8 cellular contexts compared by ENCODE assay signal in the genomic region with DNA sequence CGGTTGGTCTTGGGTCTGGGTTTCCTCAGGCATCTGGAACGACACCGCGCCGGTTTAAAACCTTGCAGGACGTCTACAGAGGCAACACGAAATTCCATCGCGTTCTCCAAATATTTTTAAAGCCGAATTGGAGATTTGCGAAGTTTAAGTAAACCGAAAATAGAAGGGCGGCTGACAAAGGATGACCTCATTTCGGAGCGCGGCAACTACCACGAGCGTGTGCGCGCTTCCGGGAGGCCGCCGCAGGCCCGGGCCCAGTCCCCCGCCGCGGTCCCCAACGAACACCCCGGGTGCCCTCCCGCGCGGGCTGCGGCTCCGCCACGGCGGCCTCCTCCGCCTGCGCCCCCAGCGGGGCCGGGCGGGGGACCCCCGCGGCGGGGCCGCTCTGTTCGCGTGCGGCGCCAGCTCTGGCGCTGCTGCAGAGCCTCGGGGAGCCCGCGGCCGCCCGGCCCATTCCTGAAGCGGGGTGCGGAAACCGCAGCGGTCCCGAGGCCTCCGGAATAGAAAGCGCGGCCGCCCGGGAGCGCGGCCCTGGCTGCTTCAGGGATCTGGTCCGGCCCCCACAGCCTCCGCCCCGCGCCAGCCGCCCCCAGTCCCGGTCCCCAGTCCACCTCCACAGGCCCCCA. TPM values are rescaled to one million over a fixed set of nuclear protein-coding genes. Genes with fewer than 3 reads are reported as not detected.
DNase-seq lines count a peak whose midpoint lies in the region; ATAC-seq, FAIRE-seq and TF ChIP-seq lines count a peak whose summit lies in the region.

No MANE protein-coding gene starts in this region.

- WGBS in GM12878 (ENCODE audit: insufficient coverage, insufficient replicate concordance, low lambda C conversion rate, missing lambda C conversion rate), result 1% methylated on average over 28 of the region's 73 CpGs

- H3K4me3 ChIP-seq in AG09309 (ENCODE audit: control insufficient read depth, low read depth, low read length) (peak overlapping the region; percentile 57), SU-DHL-6 (ENCODE audit: insufficient read depth, low read length, poor library complexity, severe bottlenecking) (peak overlapping the region; percentile 99), GM12878 (peak overlapping the region; percentile 77), iPS-20b (ENCODE audit: low read length) (peak overlapping the region; percentile 97)

- RAD21 ChIA-PET in GM12878 (lab: Charles Lee; ENCODE audit: unreplicated experiment), result interaction anchor here (0.6 kb wide), 1 partner anchor 17 kb away, joined by 3 read pairs; no protein-coding TSS in a partner anchor

- peaks cover 34% of the 10 kb centered on the region for H3F3A ChIP-seq in SU-DHL-6 (ENCODE audit: insufficient read depth)

- H3K36me3 ChIP-seq in SU-DHL-6 (ENCODE audit: low read length) (peaks cover 44% of the 10 kb centered on the region), GM12878 (ENCODE audit: control insufficient read depth in 2 of 2, insufficient read depth in 2 of 2, low read length in 1 of 2) (peaks cover 10 to 37% of the 10 kb centered on the region in 2 experiments), iPS-20b (ENCODE audit: insufficient read depth, low read depth, low read length) (peaks cover 48% of the 10 kb centered on the region)

- SMC1A ChIA-PET in GM12878 (lab: Charles Lee; ENCODE audit: uncharacterized antibody, unreplicated experiment), result interaction anchor here (0.6 to 1.2 kb wide), 3 partner anchors 10 to 277 kb away, joined by 3 to 4 read pairs (median 3); no protein-coding TSS in a partner anchor

- no TSS peak for BruUV-seq in GM12878 (replicated peaks; lab: Mats Ljungman, UMichigan)

- H2AFZ ChIP-seq in SU-DHL-6 (ENCODE audit: low read depth, low read length, severe bottlenecking) (no peak overlapping the region), GM12878 (ENCODE audit: control insufficient read depth, low read depth, low read length) (0 out of 2 replicates have a peak overlapping the region, but pooled peaks have one; percentile 29)

- no peaks in the 10 kb centered on the region for H3K27me3 ChIP-seq in SU-DHL-6 (ENCODE audit: low read length)
- no peaks in the 10 kb centered on the region for H3K27me3 ChIP-seq in GM12878 (replicated peaks in 1 of 2; ENCODE audit: control insufficient read depth in 2 of 2, insufficient read depth in 2 of 2, low read length in 1 of 2)
- H3K27me3 ChIP-seq in iPS-20b (ENCODE audit: insufficient read depth, low read length), result no peaks in the 10 kb centered on the region

- no peaks in the 10 kb centered on the region for H3K9me2 ChIP-seq in SU-DHL-6 (replicated peaks; ENCODE audit: insufficient read depth, low read length)

- H3K4me1 ChIP-seq in GM12878 (ENCODE audit: control insufficient read depth, insufficient read depth, low read length) (peaks cover 9% of the 10 kb centered on the region), iPS-20b (ENCODE audit: insufficient read depth, low read length) (peaks cover 10% of the 10 kb centered on the region)

- H3K27ac ChIP-seq in SU-DHL-6 (ENCODE audit: low read depth, low read length) (peak overlapping the region; percentile 84), GM12878 (ENCODE audit: control insufficient read depth, insufficient read depth) (peak overlapping the region; percentile 95), iPS-20b (ENCODE audit: low read length) (no peak overlapping the region)

- CTCF ChIA-PET in GM12878 (lab: Yijun Ruan, JAX), result interaction anchor here (1.6 kb wide), 1 partner anchor 11 kb away, joined by 4 read pairs; no protein-coding TSS in a partner anchor

- TF ChIP-seq POLR2A in GM12878 (IDR thresholded peaks at IDR 0.05; ENCODE audit: low read depth, low read length), result peak; percentile 52; the same call in 1 of the 2 replicates

- H3K9me3 ChIP-seq in SU-DHL-6 (ENCODE audit: insufficient read depth, low read length), result no peaks in the 10 kb centered on the region
- no peaks in the 10 kb centered on the region for H3K9me3 ChIP-seq in GM12878 (replicated peaks; ENCODE audit: control insufficient read depth, insufficient read depth, low read length)
- H3K9me3 ChIP-seq in iPS-20b (ENCODE audit: insufficient read depth, low read depth, low read length), result no peaks in the 10 kb centered on the region

- no peak for TF ChIP-seq CTCF in AG09309 (IDR thresholded peaks at IDR 0.05; ENCODE audit: control insufficient read depth, insufficient read depth, low read depth, low read length, missing control alignments)
- no peak for TF ChIP-seq CTCF in SU-DHL-6 (IDR thresholded peaks at IDR 0.05; ENCODE audit: insufficient read depth, low read length, poor library complexity, severe bottlenecking)
- no peak for TF ChIP-seq CTCF in GM12878 (IDR thresholded peaks at IDR 0.05 in 2 of 3, conservative IDR thresholded peaks at IDR 0.05 in 1 of 3; ENCODE audit: control insufficient read depth in 2 of 3, extremely low read depth in 1 of 3, insufficient read depth in 1 of 3, low read depth in 3 of 3, low read length in 3 of 3)

- peaks cover 28% of the 10 kb centered on the region; the same call in 1 of the 2 replicates for H4K20me1 ChIP-seq in SU-DHL-6 (ENCODE audit: low read depth, low read length)
- H4K20me1 ChIP-seq in GM12878 (ENCODE audit: control insufficient read depth, insufficient read depth), result peaks cover 5% of the 10 kb centered on the region

- peak overlapping the region; percentile 97 for H3K4me2 ChIP-seq in SU-DHL-6 (ENCODE audit: low read depth, low read length, poor library complexity, severe bottlenecking)
- H3K4me2 ChIP-seq in GM12878 (ENCODE audit: control insufficient read depth, insufficient read depth), result peak overlapping the region; percentile 94; the same call in 1 of the 2 replicates

- DNase-seq in AG09309 (ENCODE audit: low read depth) (no peak), GM12878 (ENCODE audit: low read depth, low spot score) (no peak), occipital lobe (lab: John Stamatoyannopoulos, UW) (no peak)
- peak; percentile 24 to 27 for DNase-seq in stimulated activated CD4-positive, alpha-beta T cell treated with anti-CD3 and anti-CD28 coated beads, Interleukin-12 subunit alpha, Interleukin-12 subunit beta, amount 100 ng/mL, for 24 hours (ENCODE audit: low read depth in 2 of 2)

- POLR2A ChIA-PET in GM12878 (lab: Charles Lee), result interaction anchor here (0.6 to 1.0 kb wide), 2 partner anchors 83 to 1373 kb away, joined by 3 to 4 read pairs; no protein-coding TSS in a partner anchor

- peak overlapping the region; percentile 90 for H3K9ac ChIP-seq in SU-DHL-6 (ENCODE audit: low read length)
- peak overlapping the region; percentile 94 for H3K9ac ChIP-seq in GM12878 (ENCODE audit: control insufficient read depth, insufficient read depth, low read length)
- peak overlapping the region; percentile 98 for H3K9ac ChIP-seq in iPS-20b (ENCODE audit: low read depth, low read length)

- no peak for TF ChIP-seq EP300 in GM12878 (IDR thresholded peaks at IDR 0.05; ENCODE audit: borderline replicate concordance in 1 of 2, control insufficient read depth in 1 of 2, low read depth in 2 of 2, low read length in 2 of 2)

- in situ Hi-C loops in GM12878 (cut with MboI), result no loop called here

- H3K79me2 ChIP-seq in SU-DHL-6 (ENCODE audit: insufficient read depth, low read length) (peaks cover 41% of the 10 kb centered on the region), GM12878 (ENCODE audit: control insufficient read depth, insufficient read depth, low read length) (peaks cover 57% of the 10 kb centered on the region)

- ATAC-seq in GM19025 (IDR thresholded peaks at IDR 0.05; ENCODE audit: low read depth, unreplicated experiment) (peak; percentile 8), HG03439 (IDR thresholded peaks at IDR 0.05; ENCODE audit: unreplicated experiment) (peak; percentile 33), GM12878 (peak; percentile 30)

- no peak for TF ChIP-seq RAD21 in GM12878 (IDR thresholded peaks at IDR 0.05; ENCODE audit: insufficient read depth, low read depth, low read length)

- intact Hi-C loops in GM12878 (cut with micrococcal nuclease; ENCODE audit: unreplicated experiment), result loop anchor here (5.0 kb wide), 2 partner anchors 231 to 324 kb away; partner anchors contain the start of genes PPP2R5C and ZNF839

- FAIRE-seq in GM12878 (lab: Jason Lieb, UNC), result no peak

TF ChIP-seq in GM12878, 131 proteins besides CTCF, POLR2A, EP300 and RAD21 (continues in another document):
- no peak for TF ChIP-seq IKZF1 (conservative IDR thresholded peaks at IDR 0.05)

RNA-seq across cellular contexts. Expression of gene HSP90AA1, which starts 0.4 kb away (rescaled TPM):
- 199 and 205 TPM in 2 replicates for total RNA-seq in GM12878 (2013; cell fraction: nucleolus; rRNA removed)
- 338 and 346 TPM in 2 replicates for total RNA-seq in GM12878 (2014; rRNA removed)
- 262 and 271 TPM in 2 replicates for total RNA-seq in GM12878 (2014; rRNA removed; fragmentation: Illumina TruSeq; extraction: Trizol)
- total RNA-seq in GM12878 (2021), result 590 and 599 TPM in 2 replicates
- polyA plus RNA-seq in GM12878 (2011; ENCODE audit: low read depth), result 318 TPM
- polyA plus RNA-seq in GM12878 (2011; rRNA removed), result 679 and 903 TPM in 2 replicates
- 242 and 272 TPM in 2 replicates for polyA plus RNA-seq in GM12878 (2011; cell fraction: cytosol; rRNA removed)
- polyA plus RNA-seq in GM12878 (2011; cell fraction: nucleus; rRNA removed), result 184 and 273 TPM in 2 replicates
- polyA plus RNA-seq in GM12878 (2012), result 360 and 494 TPM in 2 replicates
- polyA plus RNA-seq in GM12878 (2014; fragmentation: Illumina TruSeq; extraction: Trizol), result 1,054 and 1,264 TPM in 2 replicates
- polyA plus RNA-seq in GM12878 (2014; fragmentation: Nextera tagmentation; extraction: Ambion mirVana), result 100 to 1,000 TPM; 555 to 817 TPM
- 439 and 489 TPM in 2 replicates for polyA plus RNA-seq in GM12878 (2014; rRNA removed)
- 1,000 to 10,000 TPM; 1,313 to 1,315 TPM for polyA plus RNA-seq in GM12878 (2016; fragmentation: Nextera tagmentation; extraction: Ambion mirVana)
- polyA minus RNA-seq in GM12878 (2011; rRNA and poly(A)+ RNA removed), result 367 and 534 TPM in 2 replicates
- polyA minus RNA-seq in GM12878 (2011; cell fraction: cytosol; rRNA and poly(A)+ RNA removed), result 406 and 527 TPM in 2 replicates
- 126 and 179 TPM in 2 replicates for polyA minus RNA-seq in GM12878 (2011; cell fraction: nucleus; rRNA and poly(A)+ RNA removed)
- 317 TPM for total RNA-seq in occipital lobe

RNA-seq across cellular contexts. Expression of gene WDR20, which starts 53.2 kb away (rescaled TPM):
- 38.1 and 38.2 TPM in 2 replicates for total RNA-seq in GM12878 (2013; cell fraction: nucleolus; rRNA removed)
- total RNA-seq in GM12878 (2014; rRNA removed), result 14.6 and 17.5 TPM in 2 replicates
- 19.4 and 20.4 TPM in 2 replicates for total RNA-seq in GM12878 (2014; rRNA removed; fragmentation: Illumina TruSeq; extraction: Trizol)
- 22.7 and 25.7 TPM in 2 replicates for total RNA-seq in GM12878 (2021)
- polyA plus RNA-seq in GM12878 (2011; ENCODE audit: low read depth), result 10.3 TPM
- polyA plus RNA-seq in GM12878 (2011; rRNA removed), result 17.0 and 18.1 TPM in 2 replicates
- 12.8 and 14.7 TPM in 2 replicates for polyA plus RNA-seq in GM12878 (2011; cell fraction: cytosol; rRNA removed)
- 15.5 and 18.0 TPM in 2 replicates for polyA plus RNA-seq in GM12878 (2011; cell fraction: nucleus; rRNA removed)
- polyA plus RNA-seq in GM12878 (2012), result 10.9 and 14.6 TPM in 2 replicates
- 18.7 and 19.1 TPM in 2 replicates for polyA plus RNA-seq in GM12878 (2014; fragmentation: Illumina TruSeq; extraction: Trizol)
- polyA plus RNA-seq in GM12878 (2014; fragmentation: Nextera tagmentation; extraction: Ambion mirVana), result 10 to 100 TPM in 1 of 2 experiments, 1 to 10 TPM in 1; 9.1 to 13.7 TPM
- polyA plus RNA-seq in GM12878 (2014; rRNA removed), result 16.6 and 17.8 TPM in 2 replicates
- polyA plus RNA-seq in GM12878 (2016; fragmentation: Nextera tagmentation; extraction: Ambion mirVana), result 10 to 100 TPM; 24.0 to 25.9 TPM
- 28.9 and 31.2 TPM in 2 replicates for polyA minus RNA-seq in GM12878 (2011; rRNA and poly(A)+ RNA removed)
- 9.2 and 11.7 TPM in 2 replicates for polyA minus RNA-seq in GM12878 (2011; cell fraction: cytosol; rRNA and poly(A)+ RNA removed)
- 17.2 and 28.2 TPM in 2 replicates for polyA minus RNA-seq in GM12878 (2011; cell fraction: nucleus; rRNA and poly(A)+ RNA removed)
- total RNA-seq in occipital lobe, result 36.0 TPM

Comparison
In these comparisons a context has a peak if more than half of its experiments do, and no peak if none do; other contexts are left out.
1. DNase-seq: peak in stimulated activated CD4-positive, alpha-beta T cell treated with anti-CD3 and anti-CD28 coated beads, Interleukin-12 subunit alpha, Interleukin-12 subunit beta, amount 100 ng/mL, for 24 hours (2 of 2); none in AG09309 (single experiment), GM12878 (single experiment) and occipital lobe (single experiment).
2. Peak in every context shown above with its lines, with median percentiles within 50 percentile points of each other: H3K4me3 ChIP-seq, ATAC-seq and H3K9ac ChIP-seq.